ENCODE assay signal across 8 cellular contexts in genomic region chr6:126093108-126093507, GRCh38.
"Had no signal": no experiment of that assay in that cellular context is flagged by ENCODE, and none has a peak within 500 bp of the region (broad histone marks: within the 10 kb centered on the region; RNA-seq: fewer than 3 reads in every experiment).

No MANE protein-coding gene starts in this region.

- DNase-seq: GDM1, GF-D8 had no signal

- H3K4me3 ChIP-seq: GM12878 had no signal

- ATAC-seq: GM12878 had no signal

- FAIRE-seq: G401.6, GM12878, GM12891, GM12892, GM18507, GM19239 had no signal
